26 cellular contexts compared by ENCODE assay signal in the genomic region with DNA sequence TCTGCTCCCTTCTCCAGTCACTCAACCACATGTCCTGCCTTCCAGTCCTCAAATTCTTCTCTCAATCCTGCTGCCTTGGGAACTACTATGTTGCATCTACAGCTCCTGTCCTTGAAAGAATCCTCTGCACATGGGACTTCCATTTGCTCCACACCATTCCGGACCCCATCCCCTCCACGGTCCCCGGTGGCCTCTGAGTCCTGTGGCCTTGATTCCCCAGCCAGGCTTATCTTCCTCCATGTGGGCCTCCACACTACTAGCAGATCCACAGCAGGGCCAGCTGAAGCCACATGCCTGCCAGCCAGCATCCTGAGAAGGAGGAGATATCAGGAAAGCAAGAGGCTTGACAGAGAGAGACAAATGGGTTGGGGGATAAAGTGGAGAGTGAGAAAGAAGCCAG.
"Had no signal": no experiment of that assay in that cellular context is flagged by ENCODE, and none has a peak within 500 bp of the region (broad histone marks: within the 10 kb centered on the region; RNA-seq: fewer than 3 reads in every experiment).

No MANE protein-coding gene starts in this region.

- H3K27ac ChIP-seq: colonic mucosa, epithelial cell of prostate, esophagus squamous epithelium, gastrocnemius medialis, heart right ventricle, left lung, lower lobe of right lung had no signal

- H3K27me3 ChIP-seq: colonic mucosa, esophagus squamous epithelium, gastrocnemius medialis, left lung had no signal

- H3K4me1 ChIP-seq: colonic mucosa, esophagus squamous epithelium, gastrocnemius medialis, heart right ventricle, left lung, lower lobe of right lung had no signal

- ATAC-seq: effector memory CD8-positive, alpha-beta T cell; esophagus mucosa; gastrocnemius medialis; heart right ventricle; left colon; left lung; left ventricle myocardium superior; lower lobe of right lung; mucosa of descending colon had no signal

- H3K9me3 ChIP-seq: colonic mucosa, gastrocnemius medialis, lower lobe of right lung had no signal

- FAIRE-seq: endometrium, islet of Langerhans, kidney had no signal

- DNase-seq: colonic mucosa; cortex of kidney; effector CD8-positive, alpha-beta T cell; effector memory CD8-positive, alpha-beta T cell; endodermal cell; erythroblast; esophagus squamous epithelium; foreskin fibroblast; foreskin melanocyte; gastrocnemius medialis; glutamatergic neuron; heart right ventricle; hippocampal formation; kidney; kidney glomerular epithelial cell; left colon; left lung; left ventricle myocardium superior; lower lobe of right lung; mesenchymal stem cell; mucosa of descending colon; naive B cell had no signal

- H3K4me3 ChIP-seq: colonic mucosa, esophagus squamous epithelium, gastrocnemius medialis, heart right ventricle, left lung, lower lobe of right lung, mucosa of descending colon had no signal

- H3K36me3 ChIP-seq: colonic mucosa, esophagus squamous epithelium, gastrocnemius medialis, heart right ventricle, left lung, lower lobe of right lung had no signal
